In the genomic region with DNA sequence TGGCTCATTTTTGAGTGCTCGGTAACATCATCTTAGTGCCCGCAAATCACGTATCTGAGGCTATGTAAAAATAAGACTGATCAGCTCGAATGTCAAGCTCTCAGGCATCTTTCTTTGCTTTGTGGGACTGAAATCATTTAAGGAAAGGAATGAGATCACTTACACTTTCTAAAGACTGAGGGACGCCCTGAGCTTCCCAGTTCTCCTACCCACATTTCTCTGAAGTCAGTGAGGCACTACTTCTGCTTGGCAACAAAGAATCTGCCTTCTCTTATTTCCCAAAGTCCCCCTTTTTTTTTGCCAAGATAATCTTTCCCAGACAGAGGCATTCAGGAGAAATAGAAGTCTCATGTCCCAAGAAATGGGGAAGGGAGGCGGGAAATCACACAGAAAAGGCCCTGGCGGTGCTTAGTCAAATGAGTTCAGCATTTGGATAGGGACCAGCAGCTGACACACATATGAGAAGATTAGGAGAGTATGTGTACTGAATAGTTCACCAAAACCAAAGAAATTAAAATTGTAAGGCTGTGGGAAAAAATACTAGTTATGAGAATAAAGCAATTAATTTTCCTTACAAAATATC, we compare ENCODE assay signal across 9 cellular contexts.
DNase-seq lines count a peak whose midpoint lies in the region; TF ChIP-seq lines count a peak whose summit lies in the region.
"Had no signal": no experiment of that assay in that cellular context is flagged by ENCODE, and none has a peak within 500 bp of the region (broad histone marks: within the 10 kb centered on the region; RNA-seq: fewer than 3 reads in every experiment).

No MANE protein-coding gene starts in this region.

- CTCF ChIA-PET in A673 (lab: Charles Lee) (interaction anchor here (0.7 kb wide), 1 partner anchor 40 kb away, joined by 3 read pairs; no protein-coding TSS in a partner anchor), SK-N-SH (lab: Yijun Ruan, JAX) (no interaction called here), RWPE1 (lab: Yijun Ruan, JAX) (no interaction called here)

- no peaks in the 10 kb centered on the region for H3K36me3 ChIP-seq in A673 (ENCODE audit: insufficient read depth, low read length, poor library complexity, severe bottlenecking)
- no peaks in the 10 kb centered on the region for H3K36me3 ChIP-seq in SK-N-SH (replicated peaks in 1 of 2; ENCODE audit: control insufficient read depth in 1 of 2, insufficient read depth in 2 of 2, low read length in 1 of 2)
- no peaks in the 10 kb centered on the region for H3K36me3 ChIP-seq in Karpas-422 (ENCODE audit: insufficient read depth, low read length)

- H3K27ac ChIP-seq in A673 (ENCODE audit: low read depth, low read length, poor library complexity, severe bottlenecking) (no peak overlapping the region), SK-N-SH (ENCODE audit: low read depth in 2 of 2, low read length in 1 of 2) (no peak overlapping the region), Karpas-422 (ENCODE audit: low read length) (no peak overlapping the region), RWPE1 (no peak overlapping the region)

- H3K27me3 ChIP-seq in A673 (replicated peaks; ENCODE audit: insufficient read depth, low read depth, low read length, poor library complexity) (no peaks in the 10 kb centered on the region), SK-N-SH (ENCODE audit: insufficient read depth) (no peaks in the 10 kb centered on the region), Karpas-422 (ENCODE audit: low read length) (no peaks in the 10 kb centered on the region)

- H3K9ac ChIP-seq in SK-N-SH (no peak overlapping the region), Karpas-422 (ENCODE audit: low read length) (no peak overlapping the region)

- H3K9me2 ChIP-seq in SK-N-SH, result no peaks in the 10 kb centered on the region
- no peaks in the 10 kb centered on the region for H3K9me2 ChIP-seq in Karpas-422 (replicated peaks; ENCODE audit: insufficient read depth, low read length)

- no peak for TF ChIP-seq CTCF in A673 (conservative IDR thresholded peaks at IDR 0.05; ENCODE audit: low read depth, low read length)
- TF ChIP-seq CTCF in SK-N-SH (IDR thresholded peaks at IDR 0.05), result no peak
- TF ChIP-seq CTCF in fibroblast of mammary gland (conservative IDR thresholded peaks at IDR 0.05; ENCODE audit: control insufficient read depth, insufficient read depth, low read depth, low read length), result no peak
- no peak for TF ChIP-seq CTCF in RWPE1 (conservative IDR thresholded peaks at IDR 0.05; ENCODE audit: low read depth)

- intact Hi-C loops in A673 (cut with micrococcal nuclease; ENCODE audit: unreplicated experiment), result no loop called here

- no peak overlapping the region for H3K4me2 ChIP-seq in SK-N-SH
- H3K4me2 ChIP-seq in Karpas-422 (ENCODE audit: low read depth, low read length, poor library complexity, severe bottlenecking), result no peak overlapping the region
- H3K4me2 ChIP-seq: smooth muscle cell had no signal

- no peak for TF ChIP-seq RAD21 in SK-N-SH (IDR thresholded peaks at IDR 0.05; ENCODE audit: low read length)

- H4K20me1 ChIP-seq in SK-N-SH (ENCODE audit: insufficient read depth) (no peaks in the 10 kb centered on the region), Karpas-422 (ENCODE audit: insufficient read depth, low read depth, low read length) (no peaks in the 10 kb centered on the region)

- BruUV-seq in A673 (replicated peaks; lab: Mats Ljungman, UMichigan), result no TSS peak

- DNase-seq in A673 (ENCODE audit: low spot score), result peak; percentile 16
- DNase-seq in SK-N-SH, result no peak
- DNase-seq in fibroblast of mammary gland (ENCODE audit: low read depth), result peak; percentile 77
- DNase-seq in myocyte (ENCODE audit: low read depth), result peak; percentile 71
- DNase-seq in Karpas-422, result no peak
- no peak for DNase-seq in RWPE1 (ENCODE audit: low spot score)
- no peak for DNase-seq in stimulated activated CD8-positive, alpha-beta memory T cell treated with anti-CD3 and anti-CD28 coated beads, Interleukin-4, amount 100 ng/mL, for 48 hours
- DNase-seq in COR-L47 (lab: John Stamatoyannopoulos, UW), result no peak

- no peak overlapping the region for H2AFZ ChIP-seq in SK-N-SH (ENCODE audit: low read depth)
- no peak overlapping the region for H2AFZ ChIP-seq in Karpas-422 (ENCODE audit: low read length)

- H3F3A ChIP-seq in SK-N-SH (replicated peaks; ENCODE audit: insufficient read depth), result no peaks in the 10 kb centered on the region

- POLR2A ChIA-PET in A673 (lab: Charles Lee; ENCODE audit: low non-redundant PET) (no interaction called here), SK-N-SH (lab: Yijun Ruan, JAX) (interaction anchor here (0.7 kb wide), 1 partner anchor 165 kb away, joined by 4 read pairs; no protein-coding TSS in a partner anchor), RWPE1 (lab: Yijun Ruan, JAX; ENCODE audit: low non-redundant PET) (no interaction called here)

- WGBS in SK-N-SH (ENCODE audit: low lambda C conversion rate), result 85% methylated on average over 7 of the region's 7 CpGs

- H3K9me3 ChIP-seq in A673 (ENCODE audit: low read depth, low read length, poor library complexity, severe bottlenecking), result no peaks in the 10 kb centered on the region
- H3K9me3 ChIP-seq in SK-N-SH, result no peaks in the 10 kb centered on the region
- no peaks in the 10 kb centered on the region; the same call in 1 of the 2 replicates for H3K9me3 ChIP-seq in Karpas-422 (ENCODE audit: low read length)

- no peaks in the 10 kb centered on the region for H3K4me1 ChIP-seq in A673 (ENCODE audit: insufficient read depth, low read length, poor library complexity, severe bottlenecking)
- H3K4me1 ChIP-seq in SK-N-SH (ENCODE audit: control insufficient read depth in 1 of 2, insufficient read depth in 2 of 2, low read depth in 1 of 2, low read length in 1 of 2), result peaks cover 0 to 5% of the 10 kb centered on the region in 2 experiments; a peak in 2 of 4 replicates
- H3K4me1 ChIP-seq in Karpas-422 (ENCODE audit: low read length), result no peaks in the 10 kb centered on the region

- TF ChIP-seq EP300 in SK-N-SH (IDR thresholded peaks at IDR 0.05; ENCODE audit: borderline replicate concordance in 1 of 2, low read depth in 1 of 2, low read length in 1 of 2), result no peak

- no peak overlapping the region for H3K4me3 ChIP-seq in A673 (ENCODE audit: low read depth, low read length, poor library complexity, severe bottlenecking)
- no peak overlapping the region for H3K4me3 ChIP-seq in SK-N-SH (ENCODE audit: low read depth in 2 of 2, low read length in 1 of 2)
- H3K4me3 ChIP-seq in fibroblast of mammary gland (ENCODE audit: control insufficient read depth, low read depth, low read length), result no peak overlapping the region
- no peak overlapping the region for H3K4me3 ChIP-seq in Karpas-422 (ENCODE audit: low read length)
- H3K4me3 ChIP-seq: smooth muscle cell had no signal

- no peaks in the 10 kb centered on the region for H3K79me2 ChIP-seq in SK-N-SH (ENCODE audit: insufficient read depth)
- no peaks in the 10 kb centered on the region for H3K79me2 ChIP-seq in Karpas-422 (ENCODE audit: low read length)

TF ChIP-seq in SK-N-SH, 30 proteins besides CTCF, POLR2A, EP300 and RAD21:
- TF ChIP-seq, protein P1, sequence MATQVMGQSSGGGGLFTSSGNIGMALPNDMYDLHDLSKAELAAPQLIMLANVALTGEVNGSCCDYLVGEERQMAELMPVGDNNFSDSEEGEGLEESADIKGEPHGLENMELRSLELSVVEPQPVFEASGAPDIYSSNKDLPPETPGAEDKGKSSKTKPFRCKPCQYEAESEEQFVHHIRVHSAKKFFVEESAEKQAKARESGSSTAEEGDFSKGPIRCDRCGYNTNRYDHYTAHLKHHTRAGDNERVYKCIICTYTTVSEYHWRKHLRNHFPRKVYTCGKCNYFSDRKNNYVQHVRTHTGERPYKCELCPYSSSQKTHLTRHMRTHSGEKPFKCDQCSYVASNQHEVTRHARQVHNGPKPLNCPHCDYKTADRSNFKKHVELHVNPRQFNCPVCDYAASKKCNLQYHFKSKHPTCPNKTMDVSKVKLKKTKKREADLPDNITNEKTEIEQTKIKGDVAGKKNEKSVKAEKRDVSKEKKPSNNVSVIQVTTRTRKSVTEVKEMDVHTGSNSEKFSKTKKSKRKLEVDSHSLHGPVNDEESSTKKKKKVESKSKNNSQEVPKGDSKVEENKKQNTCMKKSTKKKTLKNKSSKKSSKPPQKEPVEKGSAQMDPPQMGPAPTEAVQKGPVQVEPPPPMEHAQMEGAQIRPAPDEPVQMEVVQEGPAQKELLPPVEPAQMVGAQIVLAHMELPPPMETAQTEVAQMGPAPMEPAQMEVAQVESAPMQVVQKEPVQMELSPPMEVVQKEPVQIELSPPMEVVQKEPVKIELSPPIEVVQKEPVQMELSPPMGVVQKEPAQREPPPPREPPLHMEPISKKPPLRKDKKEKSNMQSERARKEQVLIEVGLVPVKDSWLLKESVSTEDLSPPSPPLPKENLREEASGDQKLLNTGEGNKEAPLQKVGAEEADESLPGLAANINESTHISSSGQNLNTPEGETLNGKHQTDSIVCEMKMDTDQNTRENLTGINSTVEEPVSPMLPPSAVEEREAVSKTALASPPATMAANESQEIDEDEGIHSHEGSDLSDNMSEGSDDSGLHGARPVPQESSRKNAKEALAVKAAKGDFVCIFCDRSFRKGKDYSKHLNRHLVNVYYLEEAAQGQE (IDR thresholded peaks at IDR 0.05; ENCODE audit: low read depth, low read length), result peak; percentile 91
- no peak for TF ChIP-seq SIN3A (IDR thresholded peaks at IDR 0.05; ENCODE audit: borderline replicate concordance, low read depth, low read length)

Comparison
In these comparisons a context has a peak if more than half of its experiments do, and no peak if none do; other contexts are left out.
1. DNase-seq: peak in A673 (single experiment), fibroblast of mammary gland (single experiment) and myocyte (single experiment); none in SK-N-SH (single experiment), Karpas-422 (single experiment), RWPE1 (single experiment), stimulated activated CD8-positive, alpha-beta memory T cell treated with anti-CD3 and anti-CD28 coated beads, Interleukin-4, amount 100 ng/mL, for 48 hours (single experiment) and COR-L47 (single experiment).